In the genomic region with DNA sequence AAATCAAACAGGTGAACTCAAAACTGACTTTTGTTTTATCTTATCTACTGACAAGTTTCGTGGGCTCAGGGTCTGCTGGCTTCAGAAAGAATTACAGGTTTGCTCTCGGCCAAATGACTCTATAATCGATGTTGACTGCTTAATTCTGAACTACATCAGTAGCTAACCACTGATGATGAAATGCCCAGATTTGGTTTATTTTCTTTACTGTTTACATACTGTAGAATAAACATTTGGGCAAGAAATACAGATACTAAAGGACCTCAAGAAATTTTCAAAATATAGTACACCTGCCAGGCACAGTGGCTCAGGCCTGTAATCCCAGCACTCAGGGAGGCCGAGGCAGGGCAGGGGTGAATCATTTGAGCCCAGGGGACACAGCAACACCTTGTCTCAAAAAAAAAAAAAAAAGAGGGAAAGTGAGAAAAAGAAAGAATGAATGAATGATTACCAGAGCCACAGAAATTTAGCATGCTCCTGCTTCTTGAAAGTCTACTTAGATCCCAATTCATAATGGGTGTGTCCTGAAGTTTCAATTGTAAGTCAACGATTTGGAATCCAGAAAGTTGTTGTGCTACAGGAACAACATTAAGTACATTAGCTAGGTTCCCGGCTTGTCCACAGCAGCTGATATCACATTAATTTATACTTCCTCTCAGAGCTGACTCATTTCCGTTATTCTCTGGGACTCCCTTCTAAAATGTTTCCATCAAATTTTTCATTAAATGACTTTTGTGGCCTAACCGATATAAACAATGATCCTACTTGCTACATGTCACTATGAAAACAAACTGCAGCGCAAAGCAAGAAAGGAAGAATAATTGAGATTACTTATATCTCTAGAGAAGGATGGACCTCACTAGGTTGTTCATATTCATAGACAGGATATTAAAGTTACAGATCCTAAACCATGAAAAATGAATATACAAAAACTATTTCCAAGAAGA, we compare ENCODE assay signal across 1 cellular context.
TF ChIP-seq lines count a peak whose summit lies in the region.

No MANE protein-coding gene starts in this region.

TF ChIP-seq in K562, 482 proteins besides CTCF, POLR2A, EP300 and RAD21 (continued from another document and continues in another):
- no peak for TF ChIP-seq TAF9B (IDR thresholded peaks at IDR 0.05; ENCODE audit: partially characterized antibody)
- TF ChIP-seq, protein P1, sequence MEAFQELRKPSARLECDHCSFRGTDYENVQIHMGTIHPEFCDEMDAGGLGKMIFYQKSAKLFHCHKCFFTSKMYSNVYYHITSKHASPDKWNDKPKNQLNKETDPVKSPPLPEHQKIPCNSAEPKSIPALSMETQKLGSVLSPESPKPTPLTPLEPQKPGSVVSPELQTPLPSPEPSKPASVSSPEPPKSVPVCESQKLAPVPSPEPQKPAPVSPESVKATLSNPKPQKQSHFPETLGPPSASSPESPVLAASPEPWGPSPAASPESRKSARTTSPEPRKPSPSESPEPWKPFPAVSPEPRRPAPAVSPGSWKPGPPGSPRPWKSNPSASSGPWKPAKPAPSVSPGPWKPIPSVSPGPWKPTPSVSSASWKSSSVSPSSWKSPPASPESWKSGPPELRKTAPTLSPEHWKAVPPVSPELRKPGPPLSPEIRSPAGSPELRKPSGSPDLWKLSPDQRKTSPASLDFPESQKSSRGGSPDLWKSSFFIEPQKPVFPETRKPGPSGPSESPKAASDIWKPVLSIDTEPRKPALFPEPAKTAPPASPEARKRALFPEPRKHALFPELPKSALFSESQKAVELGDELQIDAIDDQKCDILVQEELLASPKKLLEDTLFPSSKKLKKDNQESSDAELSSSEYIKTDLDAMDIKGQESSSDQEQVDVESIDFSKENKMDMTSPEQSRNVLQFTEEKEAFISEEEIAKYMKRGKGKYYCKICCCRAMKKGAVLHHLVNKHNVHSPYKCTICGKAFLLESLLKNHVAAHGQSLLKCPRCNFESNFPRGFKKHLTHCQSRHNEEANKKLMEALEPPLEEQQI (IDR thresholded peaks at IDR 0.05): no peak
- TF ChIP-seq ELF4 (CRISPR knock-in tag; IDR thresholded peaks at IDR 0.05): no peak
- no peak for TF ChIP-seq HNRNPK (IDR thresholded peaks at IDR 0.05; ENCODE audit: low read depth, low read length, poor library complexity, severe bottlenecking)
- TF ChIP-seq, protein P2, sequence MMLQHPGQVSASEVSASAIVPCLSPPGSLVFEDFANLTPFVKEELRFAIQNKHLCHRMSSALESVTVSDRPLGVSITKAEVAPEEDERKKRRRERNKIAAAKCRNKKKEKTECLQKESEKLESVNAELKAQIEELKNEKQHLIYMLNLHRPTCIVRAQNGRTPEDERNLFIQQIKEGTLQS (IDR thresholded peaks at IDR 0.05): peak; percentile 30; the same call in 1 of the 2 replicates
- TF ChIP-seq, protein P2 (CRISPR knock-in tag; conservative IDR thresholded peaks at IDR 0.05): no peak
- TF ChIP-seq, protein P3, sequence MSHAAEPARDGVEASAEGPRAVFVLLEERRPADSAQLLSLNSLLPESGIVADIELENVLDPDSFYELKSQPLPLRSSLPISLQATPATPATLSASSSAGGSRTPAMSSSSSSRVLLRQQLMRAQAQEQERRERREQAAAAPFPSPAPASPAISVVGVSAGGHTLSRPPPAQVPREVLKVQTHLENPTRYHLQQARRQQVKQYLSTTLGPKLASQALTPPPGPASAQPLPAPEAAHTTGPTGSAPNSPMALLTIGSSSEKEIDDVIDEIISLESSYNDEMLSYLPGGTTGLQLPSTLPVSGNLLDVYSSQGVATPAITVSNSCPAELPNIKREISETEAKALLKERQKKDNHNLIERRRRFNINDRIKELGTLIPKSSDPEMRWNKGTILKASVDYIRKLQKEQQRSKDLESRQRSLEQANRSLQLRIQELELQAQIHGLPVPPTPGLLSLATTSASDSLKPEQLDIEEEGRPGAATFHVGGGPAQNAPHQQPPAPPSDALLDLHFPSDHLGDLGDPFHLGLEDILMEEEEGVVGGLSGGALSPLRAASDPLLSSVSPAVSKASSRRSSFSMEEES (CRISPR knock-in tag; IDR thresholded peaks at IDR 0.05): no peak
- TF ChIP-seq CHD1 (IDR thresholded peaks at IDR 0.05; ENCODE audit: low read length): no peak
- TF ChIP-seq JUN (IDR thresholded peaks at IDR 0.05; ENCODE audit: borderline replicate concordance, low read depth, low read length): no peak
- no peak for TF ChIP-seq JUN (CRISPR knock-in tag; IDR thresholded peaks at IDR 0.05; ENCODE audit: borderline replicate concordance)
- TF ChIP-seq, protein P4, sequence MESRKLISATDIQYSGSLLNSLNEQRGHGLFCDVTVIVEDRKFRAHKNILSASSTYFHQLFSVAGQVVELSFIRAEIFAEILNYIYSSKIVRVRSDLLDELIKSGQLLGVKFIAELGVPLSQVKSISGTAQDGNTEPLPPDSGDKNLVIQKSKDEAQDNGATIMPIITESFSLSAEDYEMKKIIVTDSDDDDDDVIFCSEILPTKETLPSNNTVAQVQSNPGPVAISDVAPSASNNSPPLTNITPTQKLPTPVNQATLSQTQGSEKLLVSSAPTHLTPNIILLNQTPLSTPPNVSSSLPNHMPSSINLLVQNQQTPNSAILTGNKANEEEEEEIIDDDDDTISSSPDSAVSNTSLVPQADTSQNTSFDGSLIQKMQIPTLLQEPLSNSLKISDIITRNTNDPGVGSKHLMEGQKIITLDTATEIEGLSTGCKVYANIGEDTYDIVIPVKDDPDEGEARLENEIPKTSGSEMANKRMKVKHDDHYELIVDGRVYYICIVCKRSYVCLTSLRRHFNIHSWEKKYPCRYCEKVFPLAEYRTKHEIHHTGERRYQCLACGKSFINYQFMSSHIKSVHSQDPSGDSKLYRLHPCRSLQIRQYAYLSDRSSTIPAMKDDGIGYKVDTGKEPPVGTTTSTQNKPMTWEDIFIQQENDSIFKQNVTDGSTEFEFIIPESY (CRISPR knock-in tag; IDR thresholded peaks at IDR 0.05): no peak
- no peak for TF ChIP-seq FOXP1 (CRISPR knock-in tag; IDR thresholded peaks at IDR 0.05)
- peak; percentile 55; the same call in 1 of the 2 replicates for TF ChIP-seq SMARCA4 (IDR thresholded peaks at IDR 0.05)
- TF ChIP-seq ESRRB (CRISPR knock-in tag; IDR thresholded peaks at IDR 0.05; ENCODE audit: borderline replicate concordance): no peak
- TF ChIP-seq, protein P5, sequence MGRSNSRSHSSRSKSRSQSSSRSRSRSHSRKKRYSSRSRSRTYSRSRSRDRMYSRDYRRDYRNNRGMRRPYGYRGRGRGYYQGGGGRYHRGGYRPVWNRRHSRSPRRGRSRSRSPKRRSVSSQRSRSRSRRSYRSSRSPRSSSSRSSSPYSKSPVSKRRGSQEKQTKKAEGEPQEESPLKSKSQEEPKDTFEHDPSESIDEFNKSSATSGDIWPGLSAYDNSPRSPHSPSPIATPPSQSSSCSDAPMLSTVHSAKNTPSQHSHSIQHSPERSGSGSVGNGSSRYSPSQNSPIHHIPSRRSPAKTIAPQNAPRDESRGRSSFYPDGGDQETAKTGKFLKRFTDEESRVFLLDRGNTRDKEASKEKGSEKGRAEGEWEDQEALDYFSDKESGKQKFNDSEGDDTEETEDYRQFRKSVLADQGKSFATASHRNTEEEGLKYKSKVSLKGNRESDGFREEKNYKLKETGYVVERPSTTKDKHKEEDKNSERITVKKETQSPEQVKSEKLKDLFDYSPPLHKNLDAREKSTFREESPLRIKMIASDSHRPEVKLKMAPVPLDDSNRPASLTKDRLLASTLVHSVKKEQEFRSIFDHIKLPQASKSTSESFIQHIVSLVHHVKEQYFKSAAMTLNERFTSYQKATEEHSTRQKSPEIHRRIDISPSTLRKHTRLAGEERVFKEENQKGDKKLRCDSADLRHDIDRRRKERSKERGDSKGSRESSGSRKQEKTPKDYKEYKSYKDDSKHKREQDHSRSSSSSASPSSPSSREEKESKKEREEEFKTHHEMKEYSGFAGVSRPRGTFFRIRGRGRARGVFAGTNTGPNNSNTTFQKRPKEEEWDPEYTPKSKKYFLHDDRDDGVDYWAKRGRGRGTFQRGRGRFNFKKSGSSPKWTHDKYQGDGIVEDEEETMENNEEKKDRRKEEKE (IDR thresholded peaks at IDR 0.05; ENCODE audit: borderline replicate concordance in 1 of 2, control insufficient read depth in 1 of 2, low read depth in 2 of 2, low read length in 1 of 2): no peak
- TF ChIP-seq GTF2A2 (tag; IDR thresholded peaks at IDR 0.05): no peak
- TF ChIP-seq, protein P6, sequence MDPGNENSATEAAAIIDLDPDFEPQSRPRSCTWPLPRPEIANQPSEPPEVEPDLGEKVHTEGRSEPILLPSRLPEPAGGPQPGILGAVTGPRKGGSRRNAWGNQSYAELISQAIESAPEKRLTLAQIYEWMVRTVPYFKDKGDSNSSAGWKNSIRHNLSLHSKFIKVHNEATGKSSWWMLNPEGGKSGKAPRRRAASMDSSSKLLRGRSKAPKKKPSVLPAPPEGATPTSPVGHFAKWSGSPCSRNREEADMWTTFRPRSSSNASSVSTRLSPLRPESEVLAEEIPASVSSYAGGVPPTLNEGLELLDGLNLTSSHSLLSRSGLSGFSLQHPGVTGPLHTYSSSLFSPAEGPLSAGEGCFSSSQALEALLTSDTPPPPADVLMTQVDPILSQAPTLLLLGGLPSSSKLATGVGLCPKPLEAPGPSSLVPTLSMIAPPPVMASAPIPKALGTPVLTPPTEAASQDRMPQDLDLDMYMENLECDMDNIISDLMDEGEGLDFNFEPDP (CRISPR knock-in tag; IDR thresholded peaks at IDR 0.05): no peak
- TF ChIP-seq BRD4 (IDR thresholded peaks at IDR 0.05): no peak
- TF ChIP-seq, protein P7, sequence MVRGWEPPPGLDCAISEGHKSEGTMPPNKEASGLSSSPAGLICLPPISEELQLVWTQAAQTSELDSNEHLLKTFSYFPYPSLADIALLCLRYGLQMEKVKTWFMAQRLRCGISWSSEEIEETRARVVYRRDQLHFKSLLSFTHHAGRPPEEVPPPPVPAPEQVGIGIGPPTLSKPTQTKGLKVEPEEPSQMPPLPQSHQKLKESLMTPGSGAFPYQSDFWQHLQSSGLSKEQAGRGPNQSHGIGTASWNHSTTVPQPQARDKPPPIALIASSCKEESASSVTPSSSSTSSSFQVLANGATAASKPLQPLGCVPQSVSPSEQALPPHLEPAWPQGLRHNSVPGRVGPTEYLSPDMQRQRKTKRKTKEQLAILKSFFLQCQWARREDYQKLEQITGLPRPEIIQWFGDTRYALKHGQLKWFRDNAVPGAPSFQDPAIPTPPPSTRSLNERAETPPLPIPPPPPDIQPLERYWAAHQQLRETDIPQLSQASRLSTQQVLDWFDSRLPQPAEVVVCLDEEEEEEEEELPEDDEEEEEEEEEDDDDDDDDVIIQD (CRISPR knock-in tag; IDR thresholded peaks at IDR 0.05): no peak
- peak; percentile 42; the same call in 1 of the 2 replicates for TF ChIP-seq SMARCE1 (IDR thresholded peaks at IDR 0.05)
- no peak for TF ChIP-seq PRPF4 (IDR thresholded peaks at IDR 0.05; ENCODE audit: insufficient read depth, low read depth, low read length, poor library complexity, severe bottlenecking)
- 0 out of 2 replicates have a peak, but pooled peaks have one; percentile 30 for TF ChIP-seq JUND (IDR thresholded peaks at IDR 0.05; ENCODE audit: borderline replicate concordance, low read depth, low read length)
- peak; percentile 44; the same call in 1 of the 3 replicates for TF ChIP-seq JUND (tag; IDR thresholded peaks at IDR 0.05; ENCODE audit: borderline replicate concordance, low read depth, low read length)
- no peak for TF ChIP-seq RNF2 (IDR thresholded peaks at IDR 0.05)
- TF ChIP-seq PCBP2 (IDR thresholded peaks at IDR 0.05; ENCODE audit: low read depth, low read length, poor library complexity, severe bottlenecking): no peak
- no peak for TF ChIP-seq SETDB1 (IDR thresholded peaks at IDR 0.05; ENCODE audit: low read length)
